Comparison of ENCODE assay signal across 2 cellular contexts in genomic region chrX:99095965-99096364, GRCh38.
TF ChIP-seq lines count a peak whose summit lies in the region.

No MANE protein-coding gene starts in this region.

TF ChIP-seq in GM23338, 12 proteins besides CTCF, POLR2A, EP300 and RAD21 (continued from another document):
- TF ChIP-seq EZH2 (IDR thresholded peaks at IDR 0.05; ENCODE audit: low read depth, unreplicated experiment) (no peak), REST (IDR thresholded peaks at IDR 0.05; ENCODE audit: unreplicated experiment) (no peak), CREB1 (CRISPR knock-in tag; IDR thresholded peaks at IDR 0.05; ENCODE audit: low read depth) (no peak), ZNF462 (CRISPR knock-in tag; IDR thresholded peaks at IDR 0.05) (no peak), EZH2phosphoT487 (IDR thresholded peaks at IDR 0.05; ENCODE audit: unreplicated experiment) (no peak)

TF ChIP-seq in H1, 55 proteins besides CTCF, POLR2A, EP300 and RAD21 (continued from another document):
- TF ChIP-seq RBBP5 (IDR thresholded peaks at IDR 0.05; ENCODE audit: borderline replicate concordance, low read depth, low read length) (no peak), CHD7 (IDR thresholded peaks at IDR 0.05; ENCODE audit: insufficient replicate concordance, low read length) (no peak), SAP30 (IDR thresholded peaks at IDR 0.05; ENCODE audit: insufficient read depth, insufficient replicate concordance, low read length) (no peak), BACH1 (IDR thresholded peaks at IDR 0.05; ENCODE audit: low read length) (no peak), CTBP2 (IDR thresholded peaks at IDR 0.05; ENCODE audit: borderline replicate concordance, insufficient read depth, insufficient read length, low read length) (no peak), SIX5 (IDR thresholded peaks at IDR 0.05; ENCODE audit: low read depth, low read length) (no peak), RFX5 (IDR thresholded peaks at IDR 0.05; ENCODE audit: borderline replicate concordance, low read depth, low read length) (no peak), KDM5A (IDR thresholded peaks at IDR 0.05; ENCODE audit: low read length) (no peak), TEAD4 (IDR thresholded peaks at IDR 0.05; ENCODE audit: low read depth, low read length) (no peak), POLR2AphosphoS5 (IDR thresholded peaks at IDR 0.05; ENCODE audit: low read depth, low read length) (no peak), EZH2 (IDR thresholded peaks at IDR 0.05; ENCODE audit: low read depth, low read length, severe bottlenecking) (no peak), NANOG (IDR thresholded peaks at IDR 0.05; ENCODE audit: insufficient read depth, low read depth, low read length, poor library complexity, severe bottlenecking) (no peak)
